Comparison of ENCODE assay signal across 35 cellular contexts in genomic region chr12:6858796-6859195, GRCh38. TPM values are rescaled to one million over a fixed set of nuclear protein-coding genes. Genes with fewer than 3 reads are reported as not detected.
"Had no signal": no experiment of that assay in that cellular context is flagged by ENCODE, and none has a peak within 500 bp of the region (broad histone marks: within the 10 kb centered on the region; RNA-seq: fewer than 3 reads in every experiment).

No MANE protein-coding gene starts in this region.

- H3K9ac ChIP-seq: KMS-11 had no signal

- H3K27ac ChIP-seq: KMS-11 had no signal

- H3K9me3 ChIP-seq: MG63 had no signal

- H3K4me3 ChIP-seq: MG63 had no signal

- H3K27me3 ChIP-seq: MG63 had no signal

- H3K4me2 ChIP-seq: KMS-11 had no signal

- DNase-seq: Karpas-422, Kasumi-1, MG63, MM.1S, MV-4-11, NCI-H1048, NCI-H1092, NCI-H1092 treated with DMSO at 0.1 percent for 48 hours, NCI-H1105, NCI-H1105 treated with DMSO at 0.1 percent for 48 hours, NCI-H1417, NCI-H1417 treated with DMSO at 0.1 percent for 48 hours, NCI-H1436, NCI-H1436 treated with DMSO at 0.1 percent for 48 hours, NCI-H146, NCI-H1694, NCI-H1694 treated with DMSO at 0.1 percent for 48 hours, NCI-H187 treated with DMSO at 0.1 percent for 48 hours, NCI-H1930, NCI-H2029, NCI-H2029 treated with DMSO at 0.1 percent for 48 hours, NCI-H2081, NCI-H2081 treated with DMSO at 0.1 percent for 48 hours, NCI-H2107, NCI-H2171, NCI-H2171 treated with DMSO at 0.1 percent for 48 hours, NCI-H2227 treated with DMSO at 0.1 percent for 48 hours, NCI-H226, NCI-H345, NCI-H446, NCI-H446 treated with DMSO at 0.1 percent for 48 hours, NCI-H510A, NCI-H510A treated with DMSO at 0.1 percent for 48 hours had no signal

RNA-seq across cellular contexts. Expression of gene GNB3, which starts 18.1 kb away (rescaled TPM):
- total RNA-seq: MCF 10A had no signal
